In genomic region chr2:26786207-26787023, GRCh38 we compare ENCODE assay signal across 8 cellular contexts. TPM values are rescaled to one million over a fixed set of nuclear protein-coding genes. Genes with fewer than 3 reads are reported as not detected.
DNase-seq lines count a peak whose midpoint lies in the region; ATAC-seq and TF ChIP-seq lines count a peak whose summit lies in the region.

No MANE protein-coding gene starts in this region.

- H2AFZ ChIP-seq in PC-3 (ENCODE audit: low read length), result peak overlapping the region; percentile 74

- H3K79me2 ChIP-seq in PC-3 (ENCODE audit: low read length), result peaks cover 54% of the 10 kb centered on the region

- H3K27ac ChIP-seq in PC-3 (ENCODE audit: low read length), result peak overlapping the region; percentile 28
- no peak overlapping the region for H3K27ac ChIP-seq in coronary artery

- TF ChIP-seq CTCF in PC-3 (conservative IDR thresholded peaks at IDR 0.05; ENCODE audit: low read depth, low read length) (no peak), coronary artery (IDR thresholded peaks at IDR 0.05) (no peak)

- H3K9me3 ChIP-seq in PC-3 (ENCODE audit: low read length), result no peaks in the 10 kb centered on the region
- no peaks in the 10 kb centered on the region for H3K9me3 ChIP-seq in mononuclear cell (ENCODE audit: low read depth, low read length)

- DNase-seq in activated naive CD4-positive, alpha-beta T cell treated with anti-CD3 and anti-CD28 coated beads, Interleukin-2, amount 10 ng/mL, durations not matched to agents 7 days and 5 days, result peak; percentile 57
- DNase-seq in activated naive CD4-positive, alpha-beta T cell treated with Interleukin-2 at 50 U/mL for 16 hours, result no peak
- DNase-seq in PC-3 (peak; percentile 27), coronary artery (ENCODE audit: low spot score) (no peak), SW 1271 (lab: John Stamatoyannopoulos, UW) (no peak), ureter (ENCODE audit: low spot score) (no peak)

- POLR2A ChIA-PET in PC-3 (lab: Charles Lee; ENCODE audit: unreplicated experiment), result no interaction called here

- H3K4me3 Mint-ChIP-seq in activated naive CD4-positive, alpha-beta T cell treated with anti-CD3 and anti-CD28 coated beads, Interleukin-2, amount 10 ng/mL, durations not matched to agents 7 days and 5 days, result peak overlapping the region; percentile 86

- peaks cover 11% of the 10 kb centered on the region; the same call in 1 of the 2 replicates for H4K20me1 ChIP-seq in PC-3 (ENCODE audit: low read length)

- H3K27me3 ChIP-seq in PC-3 (ENCODE audit: low read length) (no peaks in the 10 kb centered on the region), mononuclear cell (ENCODE audit: insufficient read depth, low read length) (no peaks in the 10 kb centered on the region)

- peak overlapping the region; percentile 78 for H3K9ac ChIP-seq in PC-3 (ENCODE audit: low read length)

- H3K4me1 ChIP-seq in PC-3 (ENCODE audit: insufficient read depth, low read length), result peaks cover 14% of the 10 kb centered on the region
- H3K4me1 ChIP-seq in mononuclear cell (ENCODE audit: insufficient read depth, low read length), result peaks cover 27% of the 10 kb centered on the region

- H3K4me2 ChIP-seq in PC-3 (ENCODE audit: low read length), result peak overlapping the region; percentile 75

- CTCF ChIA-PET in activated naive CD4-positive, alpha-beta T cell treated with anti-CD3 and anti-CD28 coated beads, Interleukin-2, amount 10 ng/mL, durations not matched to agents 7 days and 5 days (lab: Charles Lee), result interaction anchor here (1.2 kb wide), 1 partner anchor 15 kb away, joined by 3 read pairs; no protein-coding TSS in a partner anchor
- CTCF ChIA-PET in PC-3 (lab: Charles Lee), result no interaction called here

- H3K27me3 Mint-ChIP-seq in activated naive CD4-positive, alpha-beta T cell treated with anti-CD3 and anti-CD28 coated beads, Interleukin-2, amount 10 ng/mL, durations not matched to agents 7 days and 5 days, result no peaks in the 10 kb centered on the region

- H3K9me2 ChIP-seq in PC-3 (replicated peaks; ENCODE audit: low read length), result no peaks in the 10 kb centered on the region

- H3K9me3 Mint-ChIP-seq in activated naive CD4-positive, alpha-beta T cell treated with anti-CD3 and anti-CD28 coated beads, Interleukin-2, amount 10 ng/mL, durations not matched to agents 7 days and 5 days, result peaks cover 3% of the 10 kb centered on the region

- H3K4me3 ChIP-seq in PC-3 (ENCODE audit: low read length) (peak overlapping the region; percentile 76), coronary artery (peak overlapping the region; percentile 76), mononuclear cell (ENCODE audit: low read length) (peak overlapping the region; percentile 62)

- BruUV-seq in PC-3 (replicated peaks; lab: Mats Ljungman, UMichigan), result TSS peak; percentile 21

- no peaks in the 10 kb centered on the region for H3F3A ChIP-seq in PC-3 (ENCODE audit: low read length, unreplicated experiment)

- peaks cover 48% of the 10 kb centered on the region for H3K4me1 Mint-ChIP-seq in activated naive CD4-positive, alpha-beta T cell treated with anti-CD3 and anti-CD28 coated beads, Interleukin-2, amount 10 ng/mL, durations not matched to agents 7 days and 5 days

- H3K36me3 Mint-ChIP-seq in activated naive CD4-positive, alpha-beta T cell treated with anti-CD3 and anti-CD28 coated beads, Interleukin-2, amount 10 ng/mL, durations not matched to agents 7 days and 5 days, result peaks cover 37% of the 10 kb centered on the region

- H3K27ac Mint-ChIP-seq in activated naive CD4-positive, alpha-beta T cell treated with anti-CD3 and anti-CD28 coated beads, Interleukin-2, amount 10 ng/mL, durations not matched to agents 7 days and 5 days, result peak overlapping the region; percentile 80

- peaks cover 11% of the 10 kb centered on the region; the same call in 1 of the 2 replicates for H3K36me3 ChIP-seq in PC-3 (ENCODE audit: low read depth, low read length)

- ATAC-seq in HG02763 (IDR thresholded peaks at IDR 0.05; ENCODE audit: unreplicated experiment) (peak; percentile 14), PC-3 (peak; percentile 31)

- intact Hi-C loops in PC-3 (cut with micrococcal nuclease), result no loop called here

RNA-seq across cellular contexts. Expression of gene CENPA, which starts 0.6 kb away (rescaled TPM):
- total RNA-seq in PC-3 (2014; rRNA removed) (40.8 and 42.4 TPM in 2 replicates), mononuclear cell (0.63 TPM), ureter (0.26 TPM)

RNA-seq across cellular contexts. Expression of gene SLC35F6, which starts 22.3 kb away (rescaled TPM):
- total RNA-seq in PC-3 (2014; rRNA removed) (33.9 and 43.8 TPM in 2 replicates), mononuclear cell (30.3 TPM), ureter (40.9 TPM)

Comparison
In these comparisons a context has a peak if more than half of its experiments do, and no peak if none do; other contexts are left out.
1. DNase-seq: peak in activated naive CD4-positive, alpha-beta T cell treated with anti-CD3 and anti-CD28 coated beads, Interleukin-2, amount 10 ng/mL, durations not matched to agents 7 days and 5 days (single experiment) and PC-3 (single experiment); none in activated naive CD4-positive, alpha-beta T cell treated with Interleukin-2 at 50 U/mL for 16 hours (single experiment), coronary artery (single experiment), SW 1271 (0 of 2) and ureter (single experiment).
2. RNA of gene CENPA, which starts 0.6 kb away (total RNA-seq): 40.8 to 42.4 TPM in PC-3; 0.63 TPM in mononuclear cell (single experiment) and 0.26 TPM in ureter (single experiment); every median in the first group is over 10 times any median in the second.
3. Peak in every context shown above with its lines, with median percentiles within 50 percentile points of each other: H3K4me3 ChIP-seq.